Comparison of ENCODE assay signal across 1 cellular context in the genomic region with DNA sequence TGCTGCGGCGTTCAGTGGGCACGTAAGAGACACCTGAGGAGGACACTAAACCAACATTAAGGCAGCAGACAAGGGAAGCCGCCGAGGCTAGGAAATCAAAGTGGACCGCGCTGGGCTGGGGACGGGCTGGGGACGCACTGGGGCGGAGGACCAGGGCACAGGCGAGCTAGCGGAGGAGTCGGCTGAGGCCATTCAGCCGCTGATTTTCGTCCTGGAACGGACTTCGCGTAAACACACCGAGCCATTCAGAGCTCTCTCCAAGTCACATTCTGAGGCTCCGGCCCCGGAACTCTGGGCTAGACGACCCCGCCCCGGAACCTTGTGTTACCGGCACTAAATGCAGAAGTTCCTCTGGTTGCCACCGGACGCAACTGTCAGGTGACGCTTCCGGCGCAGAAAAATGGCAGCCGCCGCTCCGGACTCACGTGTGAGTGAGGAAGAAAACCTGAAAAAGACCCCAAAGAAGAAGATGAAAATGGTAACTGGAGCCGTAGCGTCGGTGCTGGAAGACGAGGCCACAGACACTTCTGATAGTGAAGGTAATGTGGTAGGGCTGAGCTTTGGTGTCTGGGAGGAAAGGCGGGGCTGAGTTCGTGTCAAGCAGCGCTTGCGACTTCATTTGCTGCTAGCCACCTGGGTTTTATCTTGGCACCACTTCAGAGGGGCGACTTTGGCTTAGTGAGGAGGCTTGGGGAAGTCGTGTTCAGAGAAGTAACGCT.
TF ChIP-seq lines count a peak whose summit lies in the region.

A gene with protein sequence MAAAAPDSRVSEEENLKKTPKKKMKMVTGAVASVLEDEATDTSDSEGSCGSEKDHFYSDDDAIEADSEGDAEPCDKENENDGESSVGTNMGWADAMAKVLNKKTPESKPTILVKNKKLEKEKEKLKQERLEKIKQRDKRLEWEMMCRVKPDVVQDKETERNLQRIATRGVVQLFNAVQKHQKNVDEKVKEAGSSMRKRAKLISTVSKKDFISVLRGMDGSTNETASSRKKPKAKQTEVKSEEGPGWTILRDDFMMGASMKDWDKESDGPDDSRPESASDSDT (plus strand): TSS at position 377 of the 719 bp plus-strand sequence. CDS start 24 bp downstream, at position 401.

TF ChIP-seq in HepG2, 621 proteins besides CTCF, POLR2A, EP300 and RAD21 (continued from another document):
- TF ChIP-seq, protein P1, sequence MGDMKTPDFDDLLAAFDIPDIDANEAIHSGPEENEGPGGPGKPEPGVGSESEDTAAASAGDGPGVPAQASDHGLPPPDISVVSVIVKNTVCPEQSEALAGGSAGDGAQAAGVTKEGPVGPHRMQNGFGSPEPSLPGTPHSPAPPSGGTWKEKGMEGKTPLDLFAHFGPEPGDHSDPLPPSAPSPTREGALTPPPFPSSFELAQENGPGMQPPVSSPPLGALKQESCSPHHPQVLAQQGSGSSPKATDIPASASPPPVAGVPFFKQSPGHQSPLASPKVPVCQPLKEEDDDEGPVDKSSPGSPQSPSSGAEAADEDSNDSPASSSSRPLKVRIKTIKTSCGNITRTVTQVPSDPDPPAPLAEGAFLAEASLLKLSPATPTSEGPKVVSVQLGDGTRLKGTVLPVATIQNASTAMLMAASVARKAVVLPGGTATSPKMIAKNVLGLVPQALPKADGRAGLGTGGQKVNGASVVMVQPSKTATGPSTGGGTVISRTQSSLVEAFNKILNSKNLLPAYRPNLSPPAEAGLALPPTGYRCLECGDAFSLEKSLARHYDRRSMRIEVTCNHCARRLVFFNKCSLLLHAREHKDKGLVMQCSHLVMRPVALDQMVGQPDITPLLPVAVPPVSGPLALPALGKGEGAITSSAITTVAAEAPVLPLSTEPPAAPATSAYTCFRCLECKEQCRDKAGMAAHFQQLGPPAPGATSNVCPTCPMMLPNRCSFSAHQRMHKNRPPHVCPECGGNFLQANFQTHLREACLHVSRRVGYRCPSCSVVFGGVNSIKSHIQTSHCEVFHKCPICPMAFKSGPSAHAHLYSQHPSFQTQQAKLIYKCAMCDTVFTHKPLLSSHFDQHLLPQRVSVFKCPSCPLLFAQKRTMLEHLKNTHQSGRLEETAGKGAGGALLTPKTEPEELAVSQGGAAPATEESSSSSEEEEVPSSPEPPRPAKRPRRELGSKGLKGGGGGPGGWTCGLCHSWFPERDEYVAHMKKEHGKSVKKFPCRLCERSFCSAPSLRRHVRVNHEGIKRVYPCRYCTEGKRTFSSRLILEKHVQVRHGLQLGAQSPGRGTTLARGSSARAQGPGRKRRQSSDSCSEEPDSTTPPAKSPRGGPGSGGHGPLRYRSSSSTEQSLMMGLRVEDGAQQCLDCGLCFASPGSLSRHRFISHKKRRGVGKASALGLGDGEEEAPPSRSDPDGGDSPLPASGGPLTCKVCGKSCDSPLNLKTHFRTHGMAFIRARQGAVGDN (CRISPR knock-in tag; IDR thresholded peaks at IDR 0.05) = peak; percentile 94
